In the genomic region with DNA sequence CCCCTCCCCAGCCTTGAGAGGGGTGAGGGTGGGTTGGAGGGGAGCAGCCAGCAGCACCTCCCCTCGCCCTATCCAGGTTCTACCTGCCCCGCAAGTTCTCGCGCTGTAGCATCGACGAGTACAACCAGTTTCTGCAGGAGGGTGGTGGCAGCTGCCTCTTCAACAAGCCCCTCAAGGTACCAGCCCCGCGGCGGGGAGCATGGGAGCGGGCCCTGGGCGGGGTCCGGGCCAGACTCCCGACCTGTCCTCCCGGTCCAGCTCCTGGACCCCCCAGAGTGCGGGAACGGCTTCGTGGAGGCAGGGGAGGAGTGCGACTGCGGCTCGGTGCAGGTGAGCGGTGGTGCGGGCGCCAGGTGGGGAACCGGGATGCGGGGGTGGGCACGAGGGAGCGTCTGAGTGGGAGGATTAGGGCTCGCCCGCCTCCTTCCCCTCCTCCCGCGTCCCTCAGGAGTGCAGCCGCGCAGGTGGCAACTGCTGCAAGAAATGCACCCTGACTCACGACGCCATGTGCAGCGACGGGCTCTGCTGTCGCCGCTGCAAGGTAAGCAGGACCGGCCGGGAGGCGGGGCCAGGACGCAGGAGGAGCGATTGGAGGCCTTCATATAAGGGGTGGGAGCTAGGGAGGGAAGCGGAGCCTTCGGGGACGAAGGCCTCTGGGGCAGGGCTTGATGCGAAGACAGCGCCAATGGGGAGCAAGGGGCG, we compare ENCODE assay signal across 8 cellular contexts. TPM values are rescaled to one million over a fixed set of nuclear protein-coding genes. Genes with fewer than 3 reads are reported as not detected.
DNase-seq lines count a peak whose midpoint lies in the region; ATAC-seq and TF ChIP-seq lines count a peak whose summit lies in the region.

No MANE protein-coding gene starts in this region.

- no CpG with 5 or more reads among the region's 50 CpGs for WGBS in neuronal stem cell (ENCODE audit: extremely low coverage in 2 of 2, insufficient read length in 2 of 2, insufficient replicate concordance in 1 of 2), 2 donors

- peak overlapping the region; percentile 82 for H2BK5ac ChIP-seq in neuronal stem cell (ENCODE audit: low read length)

- H2AK5ac ChIP-seq in neuronal stem cell (ENCODE audit: low read depth, low read length), result peak overlapping the region; percentile 46

- peak overlapping the region; percentile 96 for H2AFZ ChIP-seq in GM23338
- H2AFZ ChIP-seq in neuronal stem cell (ENCODE audit: low read length), result peak overlapping the region; percentile 92

- H3K27me3 ChIP-seq in GM23338 (ENCODE audit: insufficient read depth) (peaks cover 12% of the 10 kb centered on the region), neuronal stem cell (ENCODE audit: control insufficient read depth in 3 of 3, insufficient read depth in 3 of 3, low read depth in 1 of 3, low read length in 3 of 3) (peaks cover 0 to 29% (median 15%) of the 10 kb centered on the region in 3 experiments)

- peaks cover 9% of the 10 kb centered on the region for H3K4me1 Mint-ChIP-seq in GM23338

- H3K4me3 Mint-ChIP-seq in GM23338, result peak overlapping the region; percentile 81

- H4K91ac ChIP-seq in neuronal stem cell (ENCODE audit: low read depth, low read length, poor library complexity), result no peak overlapping the region

- peaks cover 6% of the 10 kb centered on the region; the same call in 1 of the 2 replicates for H3K4me1 ChIP-seq in GM23338 (ENCODE audit: insufficient read depth)
- H3K4me1 ChIP-seq in neuronal stem cell (ENCODE audit: control insufficient read depth in 2 of 2, insufficient read depth in 1 of 2, low read depth in 1 of 2, low read length in 2 of 2), result peaks cover 3 to 5% of the 10 kb centered on the region in 2 donors

- no peak overlapping the region for H3K27ac ChIP-seq in GM23338 (ENCODE audit: low read depth)
- H3K27ac ChIP-seq in neuronal stem cell (replicated peaks; ENCODE audit: low read length), result no peak overlapping the region
- H3K27ac ChIP-seq in substantia nigra (ENCODE audit: low read depth, low read length, poor library complexity, severe bottlenecking), result no peak overlapping the region

- peak overlapping the region; percentile 16 for H2BK12ac ChIP-seq in neuronal stem cell (ENCODE audit: low read length)

- H3K79me2 ChIP-seq in GM23338 (replicated peaks; ENCODE audit: insufficient read depth), result no peaks in the 10 kb centered on the region

- H3K36me3 Mint-ChIP-seq in GM23338 (ENCODE audit: low read depth), result no peaks in the 10 kb centered on the region

- H4K8ac ChIP-seq in neuronal stem cell (ENCODE audit: low read depth, low read length), result no peak overlapping the region

- no peaks in the 10 kb centered on the region for H3F3A ChIP-seq in GM23338 (replicated peaks; ENCODE audit: low read depth)

- H3K14ac ChIP-seq in neuronal stem cell (ENCODE audit: low read length), result peak overlapping the region; percentile 6

- H3K27me3 Mint-ChIP-seq in GM23338 (ENCODE audit: insufficient read depth, low read depth, poor library complexity), result peaks cover 38% of the 10 kb centered on the region

- peak overlapping the region; percentile 83 for H3K9ac ChIP-seq in neuronal stem cell (ENCODE audit: low read depth, low read length, poor library complexity)

- H3K18ac ChIP-seq in neuronal stem cell (ENCODE audit: low read length), result peak overlapping the region; percentile 90

- H3K36me3 ChIP-seq in GM23338 (ENCODE audit: insufficient read depth) (no peaks in the 10 kb centered on the region), neuronal stem cell (replicated peaks in 1 of 2; ENCODE audit: control insufficient read depth in 2 of 2, insufficient read depth in 2 of 2, low read length in 2 of 2) (no peaks in the 10 kb centered on the region)

- H3K9me3 Mint-ChIP-seq in GM23338, result no peaks in the 10 kb centered on the region

- no peaks in the 10 kb centered on the region for H3K9me2 ChIP-seq in GM23338 (ENCODE audit: insufficient read depth)

- ATAC-seq in GM23338, result peak; percentile 87

- no peak for TF ChIP-seq CTCF in GM23338 (conservative IDR thresholded peaks at IDR 0.05; ENCODE audit: low read depth in 2 of 2)
- TF ChIP-seq CTCF in LNCaP clone FGC (IDR thresholded peaks at IDR 0.05; ENCODE audit: control insufficient read depth, extremely low read depth, insufficient read depth), result no peak
- TF ChIP-seq CTCF in foreskin fibroblast (IDR thresholded peaks at IDR 0.05; ENCODE audit: low read depth, low read length), result no peak

- no peak overlapping the region for H2BK120ac ChIP-seq in neuronal stem cell (ENCODE audit: low read depth, low read length)

- H3K27ac Mint-ChIP-seq in GM23338, result no peak overlapping the region

- no peak overlapping the region for H2BK15ac ChIP-seq in neuronal stem cell (ENCODE audit: low read length)

- H3K4me2 ChIP-seq in GM23338 (peak overlapping the region; percentile 99), neuronal stem cell (ENCODE audit: insufficient read depth, low read length, poor library complexity, severe bottlenecking) (peak overlapping the region; percentile 100)

- H3K23ac ChIP-seq in neuronal stem cell (ENCODE audit: low read depth, low read length, poor library complexity), result peak overlapping the region; percentile 75

- peak overlapping the region; percentile 92 for H3K4me3 ChIP-seq in GM23338
- peak overlapping the region; percentile 76 for H3K4me3 ChIP-seq in LNCaP clone FGC (ENCODE audit: low read depth, low read length)
- H3K4me3 ChIP-seq in foreskin fibroblast (ENCODE audit: low read depth in 1 of 2, low read length in 2 of 2), result peak overlapping the region; percentile 64 to 66
- peak overlapping the region; percentile 59 to 83 for H3K4me3 ChIP-seq in neuronal stem cell (ENCODE audit: low read length in 2 of 2)

- H3K4ac ChIP-seq in neuronal stem cell (ENCODE audit: low read length), result no peak overlapping the region

- 0 out of 2 replicates have a peak, but pooled peaks cover 5% of the 10 kb centered on the region for H4K20me1 ChIP-seq in GM23338 (replicated peaks; ENCODE audit: insufficient read depth)

- peaks cover 5% of the 10 kb centered on the region for H3K79me1 ChIP-seq in neuronal stem cell (ENCODE audit: low read depth, low read length)

- DNase-seq in EH (ENCODE audit: low read depth), result peak; percentile 98
- peak; percentile 99 for DNase-seq in GM23338 (ENCODE audit: low spot score)
- DNase-seq in LNCaP clone FGC (ENCODE audit: low read depth), result peak; percentile 96
- DNase-seq in RPMI8226, result peak; percentile 99
- DNase-seq in activated gamma-delta T cell (lab: John Stamatoyannopoulos, UW), result peak; percentile 88
- peak; percentile 98 to 100 for DNase-seq in foreskin fibroblast
- DNase-seq in neuronal stem cell (ENCODE audit: low spot score), result peak; percentile 98
- peak in 45 of 49 donors; percentile 28 to 98 (median 88) for DNase-seq in substantia nigra (lab: John Stamatoyannopoulos, UW)

- H3K9me3 ChIP-seq in neuronal stem cell (replicated peaks in 1 of 2; ENCODE audit: control insufficient read depth in 2 of 2, insufficient read depth in 1 of 2, low read depth in 1 of 2, low read length in 2 of 2), result no peaks in the 10 kb centered on the region

TF ChIP-seq in GM23338, 12 proteins besides CTCF, POLR2A, EP300 and RAD21 (continues in another document):
- TF ChIP-seq, protein P1, sequence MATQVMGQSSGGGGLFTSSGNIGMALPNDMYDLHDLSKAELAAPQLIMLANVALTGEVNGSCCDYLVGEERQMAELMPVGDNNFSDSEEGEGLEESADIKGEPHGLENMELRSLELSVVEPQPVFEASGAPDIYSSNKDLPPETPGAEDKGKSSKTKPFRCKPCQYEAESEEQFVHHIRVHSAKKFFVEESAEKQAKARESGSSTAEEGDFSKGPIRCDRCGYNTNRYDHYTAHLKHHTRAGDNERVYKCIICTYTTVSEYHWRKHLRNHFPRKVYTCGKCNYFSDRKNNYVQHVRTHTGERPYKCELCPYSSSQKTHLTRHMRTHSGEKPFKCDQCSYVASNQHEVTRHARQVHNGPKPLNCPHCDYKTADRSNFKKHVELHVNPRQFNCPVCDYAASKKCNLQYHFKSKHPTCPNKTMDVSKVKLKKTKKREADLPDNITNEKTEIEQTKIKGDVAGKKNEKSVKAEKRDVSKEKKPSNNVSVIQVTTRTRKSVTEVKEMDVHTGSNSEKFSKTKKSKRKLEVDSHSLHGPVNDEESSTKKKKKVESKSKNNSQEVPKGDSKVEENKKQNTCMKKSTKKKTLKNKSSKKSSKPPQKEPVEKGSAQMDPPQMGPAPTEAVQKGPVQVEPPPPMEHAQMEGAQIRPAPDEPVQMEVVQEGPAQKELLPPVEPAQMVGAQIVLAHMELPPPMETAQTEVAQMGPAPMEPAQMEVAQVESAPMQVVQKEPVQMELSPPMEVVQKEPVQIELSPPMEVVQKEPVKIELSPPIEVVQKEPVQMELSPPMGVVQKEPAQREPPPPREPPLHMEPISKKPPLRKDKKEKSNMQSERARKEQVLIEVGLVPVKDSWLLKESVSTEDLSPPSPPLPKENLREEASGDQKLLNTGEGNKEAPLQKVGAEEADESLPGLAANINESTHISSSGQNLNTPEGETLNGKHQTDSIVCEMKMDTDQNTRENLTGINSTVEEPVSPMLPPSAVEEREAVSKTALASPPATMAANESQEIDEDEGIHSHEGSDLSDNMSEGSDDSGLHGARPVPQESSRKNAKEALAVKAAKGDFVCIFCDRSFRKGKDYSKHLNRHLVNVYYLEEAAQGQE (IDR thresholded peaks at IDR 0.05; ENCODE audit: unreplicated experiment), result peak; percentile 6
- TF ChIP-seq JUNB (IDR thresholded peaks at IDR 0.05; ENCODE audit: unreplicated experiment), result no peak

RNA-seq across cellular contexts. Expression of a gene that starts 16.5 kb away (rescaled TPM):
- total RNA-seq in GM23338 (2014; rRNA removed; shearing (Covaris generic)), result 4.4 and 4.7 TPM in 2 replicates
- 0.54 and 0.55 TPM in 2 replicates for polyA plus RNA-seq in GM23338 (2016; fragmentation: Nextera tagmentation; extraction: Ambion mirVana)
- 2.9 TPM for polyA plus RNA-seq in neuronal stem cell (2013, experiment 1 of 2)
- polyA plus RNA-seq in neuronal stem cell (2013, experiment 2 of 2), result 2.7 TPM

RNA-seq across cellular contexts. Expression of a gene that starts 54.8 kb away (rescaled TPM):
- 87.8 and 99.2 TPM in 2 replicates for total RNA-seq in GM23338 (2014; rRNA removed; shearing (Covaris generic))
- 32.0 and 34.7 TPM in 2 replicates for polyA plus RNA-seq in GM23338 (2016; fragmentation: Nextera tagmentation; extraction: Ambion mirVana)
- polyA plus RNA-seq in neuronal stem cell (2013, experiment 1 of 2), result 43.0 TPM
- 45.1 TPM for polyA plus RNA-seq in neuronal stem cell (2013, experiment 2 of 2)
